21 cellular contexts compared by ENCODE assay signal in genomic region chr2:152552868-152553267, GRCh38.
DNase-seq lines count a peak whose midpoint lies in the region; ATAC-seq, FAIRE-seq and TF ChIP-seq lines count a peak whose summit lies in the region.
"Had no signal": no experiment of that assay in that cellular context is flagged by ENCODE, and none has a peak within 500 bp of the region (broad histone marks: within the 10 kb centered on the region; RNA-seq: fewer than 3 reads in every experiment).

No MANE protein-coding gene starts in this region.

- no peak overlapping the region for H3K27ac Mint-ChIP-seq in astrocyte (ENCODE audit: unreplicated experiment)
- peak overlapping the region; percentile 19 for H3K27ac Mint-ChIP-seq in neural crest cell (ENCODE audit: unreplicated experiment)
- H3K27ac Mint-ChIP-seq: B cell; CD4-positive, CD25-positive, alpha-beta regulatory T cell; HFFc6 had no signal

- H3K4me1 Mint-ChIP-seq in astrocyte (ENCODE audit: low read depth, unreplicated experiment) = peaks cover 47% of the 10 kb centered on the region
- H3K4me1 Mint-ChIP-seq in neural crest cell = peaks cover 17% of the 10 kb centered on the region
- H3K4me1 Mint-ChIP-seq: B cell; CD4-positive, CD25-positive, alpha-beta regulatory T cell had no signal

- H3K9me3 ChIP-seq in HepG2 (ENCODE audit: low read length) (no peaks in the 10 kb centered on the region), right lobe of liver (no peaks in the 10 kb centered on the region), astrocyte (ENCODE audit: insufficient read depth, low read depth, low read length) (no peaks in the 10 kb centered on the region), stomach (no peaks in the 10 kb centered on the region), breast epithelium (no peaks in the 10 kb centered on the region)

- no peaks in the 10 kb centered on the region for H3K79me2 ChIP-seq in HepG2 (ENCODE audit: insufficient read depth, low read length)
- no peaks in the 10 kb centered on the region for H3K79me2 ChIP-seq in astrocyte (ENCODE audit: insufficient read depth, low read length)

- H3K27me3 ChIP-seq in HepG2 (ENCODE audit: control insufficient read depth in 1 of 2, insufficient read depth in 2 of 2, low read length in 2 of 2) (no peaks in the 10 kb centered on the region), right lobe of liver (no peaks in the 10 kb centered on the region), astrocyte (ENCODE audit: insufficient read depth, low read length) (no peaks in the 10 kb centered on the region), stomach (no peaks in the 10 kb centered on the region), breast epithelium (no peaks in the 10 kb centered on the region)

- no peak overlapping the region for H3K9ac ChIP-seq in HepG2 (ENCODE audit: insufficient read depth, low read depth, low read length)
- no peak overlapping the region for H3K9ac ChIP-seq in astrocyte (ENCODE audit: low read length)

- FAIRE-seq in HepG2 (lab: Jason Lieb, UNC) (no peak), astrocyte (lab: Jason Lieb, UNC) (peak; percentile 58), D721Med (lab: Jason Lieb, UNC) (no peak)
- FAIRE-seq: GM12891 had no signal

- no peak overlapping the region for H3K27ac ChIP-seq in HepG2 (ENCODE audit: extremely low read length, insufficient read depth, low read length)
- H3K27ac ChIP-seq in right lobe of liver = no peak overlapping the region
- H3K27ac ChIP-seq in astrocyte (ENCODE audit: low read depth, low read length) = no peak overlapping the region
- H3K27ac ChIP-seq in stomach = no peak overlapping the region
- no peak overlapping the region for H3K27ac ChIP-seq in breast epithelium
- H3K27ac ChIP-seq: SK-N-MC had no signal

- H3K9me3 Mint-ChIP-seq in astrocyte (ENCODE audit: unreplicated experiment) (no peaks in the 10 kb centered on the region), neural crest cell (no peaks in the 10 kb centered on the region)
- H3K9me3 Mint-ChIP-seq: CD4-positive, CD25-positive, alpha-beta regulatory T cell; HFFc6 had no signal

- no peaks in the 10 kb centered on the region for H3K27me3 Mint-ChIP-seq in astrocyte (ENCODE audit: low read depth, unreplicated experiment)
- no peaks in the 10 kb centered on the region for H3K27me3 Mint-ChIP-seq in neural crest cell (ENCODE audit: low read depth)
- H3K27me3 Mint-ChIP-seq: B cell had no signal

- no peaks in the 10 kb centered on the region for H3K36me3 Mint-ChIP-seq in astrocyte (ENCODE audit: low read depth, unreplicated experiment)
- H3K36me3 Mint-ChIP-seq in neural crest cell (ENCODE audit: low read depth) = no peaks in the 10 kb centered on the region
- H3K36me3 Mint-ChIP-seq: CD4-positive, CD25-positive, alpha-beta regulatory T cell had no signal

- DNase-seq in HepG2 (ENCODE audit: low spot score) (no peak), right lobe of liver (no peak), astrocyte (ENCODE audit: low read depth) (no peak), neural crest cell (ENCODE audit: low read depth, low spot score) (no peak), stomach (no peak), breast epithelium (ENCODE audit: low spot score in 2 of 2) (no peak), D721Med (ENCODE audit: insufficient read length, low spot score) (no peak)
- DNase-seq in stimulated activated CD4-positive, alpha-beta T cell treated with anti-CD3 and anti-CD28 coated beads, Interleukin-1b, Interleukin-23, amount 100 ng/mL, for 48 hours = no peak
- DNase-seq: 8988T; CD4-positive, CD25-positive, alpha-beta regulatory T cell; H7; HFFc6; NCI-H1092; NCI-H146; NCI-H2029 treated with DMSO at 0.1 percent for 48 hours; NCI-H2171; NCI-H526 treated with DMSO at 0.1 percent for 48 hours; Right ventricle myocardium superior had no signal

- H3K4me2 ChIP-seq in HepG2 (ENCODE audit: low read depth, low read length) (no peak overlapping the region), astrocyte (ENCODE audit: low read length) (no peak overlapping the region)

- H3K4me3 Mint-ChIP-seq in astrocyte (ENCODE audit: unreplicated experiment) = no peak overlapping the region
- no peak overlapping the region for H3K4me3 Mint-ChIP-seq in neural crest cell
- H3K4me3 Mint-ChIP-seq: B cell; CD4-positive, CD25-positive, alpha-beta regulatory T cell; HFFc6 had no signal

- H4K20me1 ChIP-seq in HepG2 (ENCODE audit: insufficient read depth, low read length) (0 out of 2 replicates have a peak, but pooled peaks cover 3% of the 10 kb centered on the region), astrocyte (ENCODE audit: insufficient read depth, low read length) (no peaks in the 10 kb centered on the region)

- POLR2A ChIA-PET in HepG2 (lab: Yijun Ruan, JAX) = no interaction called here

- ATAC-seq in HepG2 (no peak), right lobe of liver (no peak)

- peaks cover 10 to 40% of the 10 kb centered on the region in 2 experiments for H3K36me3 ChIP-seq in HepG2 (replicated peaks in 1 of 2; ENCODE audit: control insufficient read depth in 1 of 2, insufficient read depth in 2 of 2, low read length in 2 of 2)
- H3K36me3 ChIP-seq in right lobe of liver = no peaks in the 10 kb centered on the region
- no peaks in the 10 kb centered on the region for H3K36me3 ChIP-seq in astrocyte (ENCODE audit: insufficient read depth, low read length)
- no peaks in the 10 kb centered on the region for H3K36me3 ChIP-seq in stomach
- no peaks in the 10 kb centered on the region for H3K36me3 ChIP-seq in breast epithelium

- TF ChIP-seq CTCF in HepG2 (CRISPR knock-in tag; IDR thresholded peaks at IDR 0.05) (no peak), right lobe of liver (IDR thresholded peaks at IDR 0.05) (no peak), astrocyte (IDR thresholded peaks at IDR 0.05; ENCODE audit: insufficient read depth, low read depth, low read length) (no peak), neural crest cell (conservative IDR thresholded peaks at IDR 0.05) (no peak), stomach (IDR thresholded peaks at IDR 0.05) (no peak), breast epithelium (IDR thresholded peaks at IDR 0.05) (no peak), D721Med (IDR thresholded peaks at IDR 0.05; ENCODE audit: insufficient read depth, missing control alignments) (no peak)

- in situ Hi-C loops in HepG2 (cut with HindIII; ENCODE audit: extremely low pct_ligation_motif_present, low pct_unique_long_range_greater_than_20kb) = no loop called here

- no TSS peak for BruUV-seq in HepG2 (replicated peaks; lab: Mats Ljungman, UMichigan)

- TF ChIP-seq RAD21 in HepG2 (CRISPR knock-in tag; IDR thresholded peaks at IDR 0.05) = no peak

- 97% methylated on average over 1 of the region's 1 CpG for WGBS in HepG2 (ENCODE audit: low lambda C conversion rate)
- WGBS in right lobe of liver (ENCODE audit: insufficient coverage, low coverage, low lambda C conversion rate, missing lambda C conversion rate) = 50% methylated on average over 1 of the region's 1 CpG
- 88 to 91% (median 89%) methylated on average over 1 of the region's 1 CpG for WGBS in stomach, 5 donors

- intact Hi-C loops in HepG2 (cut with micrococcal nuclease; ENCODE audit: unreplicated experiment) (no loop called here), right lobe of liver (cut with DNase I) (no loop called here), stomach (cut with DNase I; ENCODE audit: low total_unique reads) (no loop called here), breast epithelium (cut with DNase I; ENCODE audit: low total_unique reads) (no loop called here)

- no peak overlapping the region for H3K4me3 ChIP-seq in HepG2 (replicated peaks in 1 of 3; ENCODE audit: insufficient read depth in 1 of 3, low read depth in 2 of 3, low read length in 3 of 3)
- H3K4me3 ChIP-seq in right lobe of liver = no peak overlapping the region
- no peak overlapping the region for H3K4me3 ChIP-seq in astrocyte (ENCODE audit: insufficient read depth, low read depth, low read length)
- H3K4me3 ChIP-seq in stomach = no peak overlapping the region
- no peak overlapping the region for H3K4me3 ChIP-seq in breast epithelium
- H3K4me3 ChIP-seq: SK-N-MC had no signal

- peaks cover 12% of the 10 kb centered on the region; the same call in 1 of the 2 replicates for H3K4me1 ChIP-seq in HepG2 (ENCODE audit: insufficient read depth, low read length)
- no peaks in the 10 kb centered on the region for H3K4me1 ChIP-seq in right lobe of liver
- H3K4me1 ChIP-seq in astrocyte (ENCODE audit: insufficient read depth, low read length) = peaks cover 36% of the 10 kb centered on the region
- peaks cover 0 to 22% (median 19%) of the 10 kb centered on the region in 4 donors for H3K4me1 ChIP-seq in stomach
- no peaks in the 10 kb centered on the region for H3K4me1 ChIP-seq in breast epithelium

- CTCF ChIA-PET in HepG2 (lab: Yijun Ruan, JAX; ENCODE audit: low intra/inter-chr PET ratio, low total read pairs) = no interaction called here

- TF ChIP-seq POLR2A in HepG2 (IDR thresholded peaks at IDR 0.05; ENCODE audit: insufficient read depth in 1 of 2, low read depth in 2 of 2, low read length in 2 of 2) (no peak), right lobe of liver (IDR thresholded peaks at IDR 0.05) (no peak), stomach (IDR thresholded peaks at IDR 0.05) (no peak), breast epithelium (IDR thresholded peaks at IDR 0.05) (no peak)

- H2AFZ ChIP-seq in HepG2 (ENCODE audit: low read length) (no peak overlapping the region), astrocyte (ENCODE audit: low read depth, low read length) (no peak overlapping the region)

- TF ChIP-seq EP300 in HepG2 (IDR thresholded peaks at IDR 0.05; ENCODE audit: low read depth in 2 of 2, low read length in 2 of 2) = no peak
- no peak for TF ChIP-seq EP300 in HepG2 (CRISPR knock-in tag; IDR thresholded peaks at IDR 0.05; ENCODE audit: borderline replicate concordance)
- TF ChIP-seq EP300 in stomach (IDR thresholded peaks at IDR 0.05) = no peak

TF ChIP-seq in HepG2, 621 proteins besides CTCF, POLR2A, EP300 and RAD21 (continues in another document):
- TF ChIP-seq TERF1 (CRISPR knock-in tag; IDR thresholded peaks at IDR 0.05) (no peak), ZNF350 (CRISPR knock-in tag; IDR thresholded peaks at IDR 0.05; ENCODE audit: borderline replicate concordance, low read depth) (no peak)
